ENCODE assay signal across 1 cellular context in genomic region chr12:94678396-94678795, GRCh38.
TF ChIP-seq lines count a peak whose summit lies in the region.

No MANE protein-coding gene starts in this region.

TF ChIP-seq in HCT116, 20 proteins besides CTCF, POLR2A, EP300 and RAD21:
- no peak for TF ChIP-seq MAX (IDR thresholded peaks at IDR 0.05)
- TF ChIP-seq ZBTB33 (IDR thresholded peaks at IDR 0.05; ENCODE audit: extremely low read depth, insufficient replicate concordance, low read length), result no peak
- TF ChIP-seq YY1 (IDR thresholded peaks at IDR 0.05; ENCODE audit: extremely low read depth, insufficient replicate concordance, low read depth, low read length), result no peak
- TF ChIP-seq ZNF274 (IDR thresholded peaks at IDR 0.05; ENCODE audit: low read depth, low read length), result no peak
- no peak for TF ChIP-seq ZFX (IDR thresholded peaks at IDR 0.05)
- no peak for TF ChIP-seq TCF7L2 (IDR thresholded peaks at IDR 0.05; ENCODE audit: borderline replicate concordance, extremely low read depth, insufficient read depth, insufficient read length)
- no peak for TF ChIP-seq SIN3A (IDR thresholded peaks at IDR 0.05; ENCODE audit: low read depth)
- no peak for TF ChIP-seq EZH2 (IDR thresholded peaks at IDR 0.05)
- TF ChIP-seq FOSL1 (IDR thresholded peaks at IDR 0.05; ENCODE audit: low read depth), result no peak
- TF ChIP-seq EGR1 (IDR thresholded peaks at IDR 0.05; ENCODE audit: low read depth), result no peak
- TF ChIP-seq CBX3 (IDR thresholded peaks at IDR 0.05; ENCODE audit: low read depth), result no peak
- no peak for TF ChIP-seq REST (IDR thresholded peaks at IDR 0.05; ENCODE audit: low read depth)
- TF ChIP-seq ELF1 (IDR thresholded peaks at IDR 0.05; ENCODE audit: borderline replicate concordance, low read depth), result no peak
- TF ChIP-seq EZH2phosphoT487 (IDR thresholded peaks at IDR 0.05; ENCODE audit: borderline replicate concordance), result no peak
- TF ChIP-seq SP1 (IDR thresholded peaks at IDR 0.05; ENCODE audit: low read depth), result no peak
- no peak for TF ChIP-seq ATF3 (IDR thresholded peaks at IDR 0.05)
TF ChIP-seq in HCT116: peak in this region for 0.
